ENCODE assay signal across 9 cellular contexts in genomic region chr20:4896971-4897497, GRCh38.
DNase-seq lines count a peak whose midpoint lies in the region; ATAC-seq and TF ChIP-seq lines count a peak whose summit lies in the region.
"Had no signal": no experiment of that assay in that cellular context is flagged by ENCODE, and none has a peak within 500 bp of the region (broad histone marks: within the 10 kb centered on the region; RNA-seq: fewer than 3 reads in every experiment).

No MANE protein-coding gene starts in this region.

- H3K27ac ChIP-seq in esophagus muscularis mucosa (replicated peaks in 1 of 4) (no peak overlapping the region), trophoblast cell (ENCODE audit: low read depth, low read length) (no peak overlapping the region)

- no peak for TF ChIP-seq POLR2A in esophagus muscularis mucosa (IDR thresholded peaks at IDR 0.05; ENCODE audit: low read depth)

- no peak for TF ChIP-seq CTCF in esophagus muscularis mucosa (IDR thresholded peaks at IDR 0.05)

- H3K14ac ChIP-seq in trophoblast cell (ENCODE audit: low read length), result no peak overlapping the region

- H2AK5ac ChIP-seq in trophoblast cell (ENCODE audit: low read length), result no peak overlapping the region

- H4K12ac ChIP-seq in trophoblast cell (ENCODE audit: low read depth, low read length), result no peak overlapping the region

- H3K4me1 ChIP-seq in esophagus muscularis mucosa (peaks cover 0 to 20% (median 14%) of the 10 kb centered on the region in 4 donors), trophoblast cell (ENCODE audit: control insufficient read depth in 1 of 2, insufficient read depth in 2 of 2, low read length in 2 of 2) (peaks cover 5 to 11% of the 10 kb centered on the region in 2 experiments)

- H3K9me3 ChIP-seq in esophagus muscularis mucosa (no peaks in the 10 kb centered on the region), trophoblast cell (ENCODE audit: insufficient read depth, low read depth, low read length) (peaks cover 4% of the 10 kb centered on the region)

- H3K79me1 ChIP-seq in trophoblast cell (ENCODE audit: low read length), result no peaks in the 10 kb centered on the region

- no peak overlapping the region for H3K18ac ChIP-seq in trophoblast cell (ENCODE audit: low read length)

- H3K23ac ChIP-seq in trophoblast cell (ENCODE audit: low read length), result no peak overlapping the region

- no peak overlapping the region for H2BK12ac ChIP-seq in trophoblast cell (ENCODE audit: low read length)

- H3K4me2 ChIP-seq in trophoblast cell (ENCODE audit: low read length), result no peak overlapping the region

- no peak overlapping the region for H3K4me3 ChIP-seq in esophagus muscularis mucosa
- no peak overlapping the region for H3K4me3 ChIP-seq in trophoblast cell (ENCODE audit: low read depth, low read length)

- H2BK120ac ChIP-seq in trophoblast cell (ENCODE audit: insufficient read depth, low read length, poor library complexity), result no peak overlapping the region

- 91% methylated on average over 9 of the region's 9 CpGs for WGBS in esophagus muscularis mucosa
- WGBS in trophoblast cell (ENCODE audit: extremely low coverage, insufficient coverage, insufficient read length), result no CpG with 5 or more reads among the region's 9 CpGs

- H2BK5ac ChIP-seq in trophoblast cell (ENCODE audit: low read depth, low read length, poor library complexity), result no peak overlapping the region

- no peak overlapping the region for H3K9ac ChIP-seq in trophoblast cell (ENCODE audit: low read length)

- H3K79me2 ChIP-seq in trophoblast cell (ENCODE audit: control insufficient read depth, insufficient read depth, low read length, poor library complexity), result no peaks in the 10 kb centered on the region

- no peak overlapping the region for H3K4ac ChIP-seq in trophoblast cell (ENCODE audit: low read depth, low read length)

- DNase-seq in GDM1 (lab: John Stamatoyannopoulos, UW), result peak; percentile 34
- peak; percentile 4 for DNase-seq in activated CD4-positive, alpha-beta T cell treated with anti-CD3 and anti-CD28 coated beads, Interleukin-2, amount 50 U/mL, for 1 hour
- peak; percentile 32 for DNase-seq in left kidney (ENCODE audit: low read depth, low spot score)
- DNase-seq in esophagus muscularis mucosa (ENCODE audit: extremely low spot score), result no peak
- DNase-seq in amniotic stem cell (lab: John Stamatoyannopoulos, UW), result no peak
- no peak for DNase-seq in trophoblast cell
- DNase-seq: effector CD8-positive, alpha-beta T cell had no signal

- no peak overlapping the region for H2AFZ ChIP-seq in trophoblast cell (ENCODE audit: insufficient read depth, low read length, poor library complexity)

- ATAC-seq in HG03342 (IDR thresholded peaks at IDR 0.05; ENCODE audit: unreplicated experiment), result peak; percentile 45
- no peak for ATAC-seq in HG03354 (IDR thresholded peaks at IDR 0.05; ENCODE audit: poor library complexity, severe bottlenecking, unreplicated experiment)

- H3K36me3 ChIP-seq in esophagus muscularis mucosa (peaks cover 0 to 37% (median 12%) of the 10 kb centered on the region in 4 donors), trophoblast cell (ENCODE audit: control insufficient read depth in 1 of 2, insufficient read depth in 2 of 2, low read length in 2 of 2) (peaks cover 10 to 12% of the 10 kb centered on the region in 2 experiments)

- no peaks in the 10 kb centered on the region for H3K27me3 ChIP-seq in esophagus muscularis mucosa
- no peaks in the 10 kb centered on the region for H3K27me3 ChIP-seq in trophoblast cell (ENCODE audit: insufficient read depth, low read length)

- intact Hi-C loops in esophagus muscularis mucosa (cut with DNase I), result no loop called here

- H4K8ac ChIP-seq in trophoblast cell (ENCODE audit: low read depth, low read length), result no peak overlapping the region

- no peak for TF ChIP-seq EP300 in esophagus muscularis mucosa (IDR thresholded peaks at IDR 0.05)

- H4K91ac ChIP-seq in trophoblast cell (ENCODE audit: low read depth, low read length), result no peak overlapping the region

Comparison
In these comparisons a context has a peak if more than half of its experiments do, and no peak if none do; other contexts are left out.
1. DNase-seq: peak in GDM1 (single experiment), activated CD4-positive, alpha-beta T cell treated with anti-CD3 and anti-CD28 coated beads, Interleukin-2, amount 50 U/mL, for 1 hour (single experiment) and left kidney (single experiment); none in esophagus muscularis mucosa (single experiment), amniotic stem cell (single experiment) and trophoblast cell (0 of 2).